ENCODE assay signal across 1 cellular context in genomic region chr2:11534746-11535484, GRCh38.
TF ChIP-seq lines count a peak whose summit lies in the region.

No MANE protein-coding gene starts in this region.

TF ChIP-seq in SK-N-SH, 30 proteins besides CTCF, POLR2A, EP300 and RAD21 (continued from another document):
- TF ChIP-seq FOSL2 (IDR thresholded peaks at IDR 0.05; ENCODE audit: borderline replicate concordance, low read depth): no peak
- no peak for TF ChIP-seq POLR2AphosphoS5 (IDR thresholded peaks at IDR 0.05; ENCODE audit: low read depth, low read length)
- no peak for TF ChIP-seq MXI1 (IDR thresholded peaks at IDR 0.05; ENCODE audit: low read depth, low read length)
- TF ChIP-seq, protein P1, sequence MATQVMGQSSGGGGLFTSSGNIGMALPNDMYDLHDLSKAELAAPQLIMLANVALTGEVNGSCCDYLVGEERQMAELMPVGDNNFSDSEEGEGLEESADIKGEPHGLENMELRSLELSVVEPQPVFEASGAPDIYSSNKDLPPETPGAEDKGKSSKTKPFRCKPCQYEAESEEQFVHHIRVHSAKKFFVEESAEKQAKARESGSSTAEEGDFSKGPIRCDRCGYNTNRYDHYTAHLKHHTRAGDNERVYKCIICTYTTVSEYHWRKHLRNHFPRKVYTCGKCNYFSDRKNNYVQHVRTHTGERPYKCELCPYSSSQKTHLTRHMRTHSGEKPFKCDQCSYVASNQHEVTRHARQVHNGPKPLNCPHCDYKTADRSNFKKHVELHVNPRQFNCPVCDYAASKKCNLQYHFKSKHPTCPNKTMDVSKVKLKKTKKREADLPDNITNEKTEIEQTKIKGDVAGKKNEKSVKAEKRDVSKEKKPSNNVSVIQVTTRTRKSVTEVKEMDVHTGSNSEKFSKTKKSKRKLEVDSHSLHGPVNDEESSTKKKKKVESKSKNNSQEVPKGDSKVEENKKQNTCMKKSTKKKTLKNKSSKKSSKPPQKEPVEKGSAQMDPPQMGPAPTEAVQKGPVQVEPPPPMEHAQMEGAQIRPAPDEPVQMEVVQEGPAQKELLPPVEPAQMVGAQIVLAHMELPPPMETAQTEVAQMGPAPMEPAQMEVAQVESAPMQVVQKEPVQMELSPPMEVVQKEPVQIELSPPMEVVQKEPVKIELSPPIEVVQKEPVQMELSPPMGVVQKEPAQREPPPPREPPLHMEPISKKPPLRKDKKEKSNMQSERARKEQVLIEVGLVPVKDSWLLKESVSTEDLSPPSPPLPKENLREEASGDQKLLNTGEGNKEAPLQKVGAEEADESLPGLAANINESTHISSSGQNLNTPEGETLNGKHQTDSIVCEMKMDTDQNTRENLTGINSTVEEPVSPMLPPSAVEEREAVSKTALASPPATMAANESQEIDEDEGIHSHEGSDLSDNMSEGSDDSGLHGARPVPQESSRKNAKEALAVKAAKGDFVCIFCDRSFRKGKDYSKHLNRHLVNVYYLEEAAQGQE (IDR thresholded peaks at IDR 0.05; ENCODE audit: low read depth, low read length): no peak
- TF ChIP-seq YY1 (IDR thresholded peaks at IDR 0.05; ENCODE audit: low read depth): no peak
- TF ChIP-seq NFIC (IDR thresholded peaks at IDR 0.05; ENCODE audit: borderline replicate concordance): no peak
- no peak for TF ChIP-seq RXRA (IDR thresholded peaks at IDR 0.05; ENCODE audit: borderline replicate concordance, low read depth)
- no peak for TF ChIP-seq JUND (IDR thresholded peaks at IDR 0.05)
- no peak for TF ChIP-seq SIN3A (IDR thresholded peaks at IDR 0.05; ENCODE audit: borderline replicate concordance, low read depth, low read length)
- no peak for TF ChIP-seq RCOR1 (IDR thresholded peaks at IDR 0.05; ENCODE audit: low read length)
- no peak for TF ChIP-seq FOXJ3 (CRISPR knock-in tag; IDR thresholded peaks at IDR 0.05)
